30 cellular contexts compared by ENCODE assay signal in the genomic region with DNA sequence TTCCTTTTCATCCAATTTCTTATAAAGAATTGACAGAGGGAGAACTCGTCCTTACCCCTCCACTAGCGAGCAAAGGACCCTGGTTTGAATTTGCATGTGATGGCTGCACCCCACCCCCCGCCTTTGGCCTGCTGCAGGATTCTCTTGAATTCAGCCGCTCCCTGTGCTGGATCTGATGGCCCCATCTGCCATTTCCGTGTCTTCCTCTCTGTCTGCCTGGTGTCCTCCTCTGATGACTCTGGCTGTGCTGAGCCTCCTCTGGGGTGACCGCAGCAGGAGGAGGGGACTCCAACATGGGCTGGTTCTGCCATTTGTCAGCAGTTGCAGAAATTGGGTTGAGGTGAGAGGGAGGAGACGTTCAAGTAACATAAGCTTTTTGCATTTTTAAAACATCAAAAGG.
DNase-seq lines count a peak whose midpoint lies in the region; ATAC-seq and TF ChIP-seq lines count a peak whose summit lies in the region.
"Had no signal": no experiment of that assay in that cellular context is flagged by ENCODE, and none has a peak within 500 bp of the region (broad histone marks: within the 10 kb centered on the region; RNA-seq: fewer than 3 reads in every experiment).

No MANE protein-coding gene starts in this region.

- no peak overlapping the region for H3K27ac ChIP-seq in endodermal cell (ENCODE audit: low read depth, low read length)
- H3K27ac ChIP-seq: gastrocnemius medialis, KMS-11, ovary, SJCRH30, testis had no signal

- no peaks in the 10 kb centered on the region for H3K9me3 ChIP-seq in endodermal cell (ENCODE audit: control insufficient read depth, low read length)
- H3K9me3 ChIP-seq: gastrocnemius medialis, ovary, SJCRH30, testis had no signal

- DNase-seq in activated effector memory CD4-positive, alpha-beta T cell treated with anti-CD3 and anti-CD28 coated beads, Interleukin-2, amount 50 U/mL, for 16 hours = peak; percentile 49
- DNase-seq in activated effector memory CD4-positive, alpha-beta T cell treated with Interleukin-2 at 50 U/mL for 16 hours = no peak
- DNase-seq in endodermal cell (peak; percentile 42), omental fat pad (ENCODE audit: low spot score) (peak; percentile 6), ureter (ENCODE audit: low spot score) (peak; percentile 29), KBM-7 (no peak), EL (no peak), retina (no peak)
- DNase-seq: activated B cell treated with CpG ODN at 0.5 μM for 24 hours; activated CD4-positive, alpha-beta T cell treated with anti-CD3 and anti-CD28 coated beads, Interleukin-2, amount 50 U/mL, for 4 hours; activated gamma-delta T cell treated with Interleukin-2 at 50 U/mL for 16 hours; activated T-cell treated with anti-CD3 and anti-CD28 coated beads for 4 hours; gastrocnemius medialis; GF-D8; HCEC 1CT; hypothalamus; midbrain; NCI-H1417 treated with DMSO at 0.1 percent for 48 hours; NCI-H446; NCI-H82; SJCRH30; stimulated activated CD4-positive, alpha-beta T cell treated with anti-CD3 and anti-CD28 coated beads, Interleukin-12 subunit alpha, Interleukin-12 subunit beta, amount 100 ng/mL, for 4 hours; stimulated activated CD4-positive, alpha-beta T cell treated with anti-CD3 and anti-CD28 coated beads, Interleukin-4, amount 100 ng/mL, for 4 hours; stimulated activated naive B cell treated with anti-CD40 and anti-IgM and Interleukin-4, amounts not matched to agents 10 μg/mL and 1 μg/mL and 100 μg/mL, for 72 hours; T-helper 1 cell had no signal

- H3K27me3 ChIP-seq in endodermal cell (ENCODE audit: control insufficient read depth, insufficient read depth, low read length, poor library complexity, severe bottlenecking) = no peaks in the 10 kb centered on the region
- H3K27me3 ChIP-seq: gastrocnemius medialis, ovary, SJCRH30, testis had no signal

- no peaks in the 10 kb centered on the region for H3K27me3 Mint-ChIP-seq in endodermal cell (ENCODE audit: insufficient read depth)

- H3K4me1 Mint-ChIP-seq in endodermal cell = peaks cover 1% of the 10 kb centered on the region
- H3K4me1 Mint-ChIP-seq: activated B cell treated with CpG ODN at 0.5 μM for 24 hours, B cell had no signal

- ATAC-seq in omental fat pad (ENCODE audit: low FRiP score) = no peak
- ATAC-seq: gastrocnemius medialis; naive thymus-derived CD4-positive, alpha-beta T cell; stimulated activated naive B cell treated with anti-CD40 and anti-IgM and Interleukin-4, amounts not matched to agents 10 μg/mL and 1 μg/mL and 100 μg/mL, for 72 hours had no signal

- no peaks in the 10 kb centered on the region for H3K36me3 Mint-ChIP-seq in endodermal cell (ENCODE audit: low read depth)

- no peak overlapping the region for H3K9ac ChIP-seq in endodermal cell (ENCODE audit: extremely low read depth, low read length, poor library complexity, severe bottlenecking)
- H3K9ac ChIP-seq: KMS-11 had no signal

- no peak overlapping the region for H3K4me3 Mint-ChIP-seq in endodermal cell
- H3K4me3 Mint-ChIP-seq: activated B cell treated with CpG ODN at 0.5 μM for 24 hours; B cell; naive thymus-derived CD4-positive, alpha-beta T cell; stimulated activated naive B cell treated with anti-CD40 and anti-IgM and Interleukin-4, amounts not matched to agents 10 μg/mL and 1 μg/mL and 100 μg/mL, for 72 hours had no signal

- H3K9me3 Mint-ChIP-seq in endodermal cell = peaks cover 10% of the 10 kb centered on the region

- no peak for TF ChIP-seq CTCF in endodermal cell (conservative IDR thresholded peaks at IDR 0.05)
- TF ChIP-seq CTCF in omental fat pad (IDR thresholded peaks at IDR 0.05) = no peak

- in situ Hi-C loops in KBM-7 (cut with MboI; ENCODE audit: low pct_unique_long_range_greater_than_20kb, low sequenced_read_pairs) = no loop called here

- H3K27ac Mint-ChIP-seq in endodermal cell = no peak overlapping the region
- H3K27ac Mint-ChIP-seq: activated B cell treated with CpG ODN at 0.5 μM for 24 hours; B cell; naive thymus-derived CD4-positive, alpha-beta T cell; stimulated activated naive B cell treated with anti-CD40 and anti-IgM and Interleukin-4, amounts not matched to agents 10 μg/mL and 1 μg/mL and 100 μg/mL, for 72 hours had no signal

- H3K4me1 ChIP-seq in endodermal cell (ENCODE audit: control insufficient read depth, insufficient read depth, low read length) = no peaks in the 10 kb centered on the region
- H3K4me1 ChIP-seq: SJCRH30, testis had no signal

- H3K36me3 ChIP-seq in endodermal cell (ENCODE audit: control insufficient read depth, insufficient read depth, low read length) = no peaks in the 10 kb centered on the region
- H3K36me3 ChIP-seq: gastrocnemius medialis, ovary, SJCRH30 had no signal

- no peak overlapping the region for H3K4me3 ChIP-seq in endodermal cell (ENCODE audit: low read length)
- H3K4me3 ChIP-seq: gastrocnemius medialis, ovary, SJCRH30, testis had no signal

- 79 to 87% methylated on average over 5 to 7 of the region's 7 CpGs for WGBS in endodermal cell (ENCODE audit: insufficient coverage in 1 of 2, insufficient read length in 1 of 2), 2 experiments

Comparison
In these comparisons a context has a peak if more than half of its experiments do, and no peak if none do; other contexts are left out.
1. DNase-seq: peak in activated effector memory CD4-positive, alpha-beta T cell treated with anti-CD3 and anti-CD28 coated beads, Interleukin-2, amount 50 U/mL, for 16 hours (single experiment), endodermal cell (single experiment), omental fat pad (single experiment) and ureter (single experiment); none in activated effector memory CD4-positive, alpha-beta T cell treated with Interleukin-2 at 50 U/mL for 16 hours (single experiment), KBM-7 (single experiment), EL (single experiment) and retina (single experiment).